Comparison of ENCODE assay signal across 17 cellular contexts in genomic region chr10:126919426-126919825, GRCh38.
"Had no signal": no experiment of that assay in that cellular context is flagged by ENCODE, and none has a peak within 500 bp of the region (broad histone marks: within the 10 kb centered on the region; RNA-seq: fewer than 3 reads in every experiment).

No MANE protein-coding gene starts in this region.

- H3K9ac ChIP-seq: SK-N-SH had no signal

- FAIRE-seq: islet of Langerhans had no signal

- ATAC-seq: activated naive CD8-positive, alpha-beta T cell treated with anti-CD3 and anti-CD28 coated beads, Interleukin-2, amount 50 U/mL, for 24 hours; left lung; stimulated activated effector memory CD8-positive, alpha-beta T cell treated with anti-CD3 and anti-CD28 coated beads, Interleukin-12 subunit alpha, Interleukin-12 subunit beta, amount 100 ng/mL, for 72 hours; upper lobe of right lung had no signal

- H3K4me3 ChIP-seq: esophagus muscularis mucosa, left lung, right atrium auricular region, smooth muscle cell, upper lobe of right lung had no signal

- H3K27me3 Mint-ChIP-seq: activated naive CD8-positive, alpha-beta T cell treated with anti-CD3 and anti-CD28 coated beads, Interleukin-2, amount 50 U/mL, for 24 hours; dendritic cell treated with granulocyte-macrophage colony-stimulating factor and Interleukin-4, amounts not matched to agents 40 ng/mL and 50 ng/mL, for 4 days had no signal

- H3K4me3 Mint-ChIP-seq: activated naive CD8-positive, alpha-beta T cell treated with anti-CD3 and anti-CD28 coated beads, Interleukin-2, amount 50 U/mL, for 24 hours; activated T-helper 1 cell treated with anti-CD3 and anti-CD28 coated beads, Interleukin-12 subunit alpha, Interleukin-12 subunit beta, Interleukin-2, Interleukin-4 antibody, amounts not matched to agents 30 ng/mL and 10 ng/mL and 1 ng/mL, durations not matched to agents 14 hours and 24 hours and 36 hours; dendritic cell treated with granulocyte-macrophage colony-stimulating factor and Interleukin-4, amounts not matched to agents 40 ng/mL and 50 ng/mL, for 4 days; stimulated activated effector memory CD8-positive, alpha-beta T cell treated with anti-CD3 and anti-CD28 coated beads, Interleukin-12 subunit alpha, Interleukin-12 subunit beta, amount 100 ng/mL, for 72 hours had no signal

- H3K4me1 Mint-ChIP-seq: activated naive CD8-positive, alpha-beta T cell treated with anti-CD3 and anti-CD28 coated beads, Interleukin-2, amount 50 U/mL, for 24 hours; stimulated activated effector memory CD8-positive, alpha-beta T cell treated with anti-CD3 and anti-CD28 coated beads, Interleukin-12 subunit alpha, Interleukin-12 subunit beta, amount 100 ng/mL, for 72 hours had no signal

- H3K27ac ChIP-seq: left lung, upper lobe of right lung, VCaP had no signal

- H3K36me3 ChIP-seq: left lung, right atrium auricular region, upper lobe of right lung had no signal

- H3K9me3 ChIP-seq: esophagus muscularis mucosa, right atrium auricular region, SK-N-SH, upper lobe of right lung had no signal

- DNase-seq: activated CD4-positive, alpha-beta T cell treated with anti-CD3 and anti-CD28 coated beads for 4 hours; activated naive CD4-positive, alpha-beta T cell; activated naive CD8-positive, alpha-beta T cell treated with anti-CD3 and anti-CD28 coated beads, Interleukin-2, amount 50 U/mL, for 24 hours; central memory CD4-positive, alpha-beta T cell; mesendoderm; SK-N-SH; T-helper 1 cell; upper lobe of right lung had no signal

- H3K36me3 Mint-ChIP-seq: stimulated activated effector memory CD8-positive, alpha-beta T cell treated with anti-CD3 and anti-CD28 coated beads, Interleukin-12 subunit alpha, Interleukin-12 subunit beta, amount 100 ng/mL, for 72 hours had no signal

- H3K4me2 ChIP-seq: SK-N-SH, smooth muscle cell had no signal

- H3K27ac Mint-ChIP-seq: activated naive CD8-positive, alpha-beta T cell treated with anti-CD3 and anti-CD28 coated beads, Interleukin-2, amount 50 U/mL, for 24 hours; activated T-helper 1 cell treated with anti-CD3 and anti-CD28 coated beads, Interleukin-12 subunit alpha, Interleukin-12 subunit beta, Interleukin-2, Interleukin-4 antibody, amounts not matched to agents 30 ng/mL and 10 ng/mL and 1 ng/mL, durations not matched to agents 14 hours and 24 hours and 36 hours; dendritic cell treated with granulocyte-macrophage colony-stimulating factor and Interleukin-4, amounts not matched to agents 40 ng/mL and 50 ng/mL, for 4 days; stimulated activated effector memory CD8-positive, alpha-beta T cell treated with anti-CD3 and anti-CD28 coated beads, Interleukin-12 subunit alpha, Interleukin-12 subunit beta, amount 100 ng/mL, for 72 hours had no signal

- H3K27me3 ChIP-seq: esophagus muscularis mucosa, left lung, right atrium auricular region, upper lobe of right lung had no signal
